ENCODE assay signal across 14 cellular contexts in the genomic region with DNA sequence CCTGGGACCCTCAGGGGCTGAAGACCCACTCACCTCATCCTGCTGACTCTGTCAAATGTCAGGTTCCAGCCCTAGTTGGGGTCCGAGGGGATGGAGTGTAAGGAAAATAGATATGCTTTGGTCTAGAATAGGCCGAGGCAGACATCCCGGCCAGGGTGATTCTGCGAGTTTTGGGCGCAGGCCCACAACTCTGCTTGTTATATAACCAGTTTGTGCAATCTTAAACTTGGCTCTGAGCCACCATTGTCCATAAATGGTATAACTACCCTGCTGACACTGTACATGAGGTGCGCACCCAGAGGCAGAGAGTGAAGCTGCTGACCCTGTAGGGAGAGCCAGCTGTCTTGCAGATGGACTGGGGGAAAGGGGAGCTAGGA.
A peak's percentile ranks its signal among the peaks of the same experiment; 100 is the strongest.
DNase-seq lines count a peak whose midpoint lies in the region; ATAC-seq and TF ChIP-seq lines count a peak whose summit lies in the region.
"Had no signal": no experiment of that assay in that cellular context is flagged by ENCODE, and none has a peak within 500 bp of the region (broad histone marks: within the 10 kb centered on the region; RNA-seq: fewer than 3 reads in every experiment).

No MANE protein-coding gene starts in this region.

- no peak for ATAC-seq in activated CD4-positive, CD25-positive, alpha-beta regulatory T cell treated with anti-CD3 and anti-CD28 coated beads, Interleukin-2, amount 50 U/mL, for 24 hours

- H3K9me3 Mint-ChIP-seq in chondrocyte (ENCODE audit: low read depth): peaks cover 2% of the 10 kb centered on the region
- H3K9me3 Mint-ChIP-seq: activated B cell treated with CpG ODN at 0.5 μM for 24 hours had no signal

- H3K27me3 Mint-ChIP-seq in chondrocyte (ENCODE audit: low read depth): peaks cover 4% of the 10 kb centered on the region
- H3K27me3 Mint-ChIP-seq: activated B cell treated with CpG ODN at 0.5 μM for 24 hours; activated naive CD8-positive, alpha-beta T cell treated with anti-CD3 and anti-CD28 coated beads, Interleukin-2, amount 10 ng/mL, durations not matched to agents 7 days and 5 days had no signal

- no peak overlapping the region for H3K27ac Mint-ChIP-seq in chondrocyte (ENCODE audit: unreplicated experiment)
- H3K27ac Mint-ChIP-seq: activated B cell treated with CpG ODN at 0.5 μM for 24 hours; activated naive CD8-positive, alpha-beta T cell treated with anti-CD3 and anti-CD28 coated beads, Interleukin-2, amount 10 ng/mL, durations not matched to agents 7 days and 5 days had no signal

- no peaks in the 10 kb centered on the region for H3K36me3 Mint-ChIP-seq in chondrocyte (ENCODE audit: low read depth)
- H3K36me3 Mint-ChIP-seq: activated naive CD8-positive, alpha-beta T cell treated with anti-CD3 and anti-CD28 coated beads, Interleukin-2, amount 10 ng/mL, durations not matched to agents 7 days and 5 days had no signal

- TF ChIP-seq CTCF in chondrocyte (IDR thresholded peaks at IDR 0.05) (peak; percentile 5), retinal pigment epithelial cell (conservative IDR thresholded peaks at IDR 0.05; ENCODE audit: low read depth, low read length) (no peak)

- peak; percentile 96 for DNase-seq in NCI-H345 (lab: John Stamatoyannopoulos, UW)
- DNase-seq in NCI-H345 treated with DMSO at 0.1 percent for 48 hours (lab: John Stamatoyannopoulos, UW; ENCODE audit: unreplicated experiment): no peak
- DNase-seq in NCI-H2196 (lab: John Stamatoyannopoulos, UW; ENCODE audit: unreplicated experiment): peak; percentile 62
- DNase-seq in chondrocyte (ENCODE audit: low spot score): no peak
- peak; percentile 8 for DNase-seq in retinal pigment epithelial cell (ENCODE audit: low read depth)
- DNase-seq in putamen (ENCODE audit: low spot score): no peak
- no peak for DNase-seq in activated CD8-positive, alpha-beta memory T cell treated with anti-CD3 and anti-CD28 coated beads, Interleukin-2, amount 50 U/mL, for 48 hours
- DNase-seq: activated B cell treated with CpG ODN at 0.5 μM for 24 hours; activated naive CD8-positive, alpha-beta T cell treated with anti-CD3 and anti-CD28 coated beads, Interleukin-2, amount 10 ng/mL, durations not matched to agents 7 days and 5 days; Kasumi-1; NCI-H2227 treated with DMSO at 0.1 percent for 48 hours; stimulated activated CD8-positive, alpha-beta memory T cell treated with anti-CD3 and anti-CD28 coated beads, Interleukin-4, amount 100 ng/mL, for 48 hours had no signal

- H3K4me3 Mint-ChIP-seq in chondrocyte (ENCODE audit: unreplicated experiment): no peak overlapping the region
- H3K4me3 Mint-ChIP-seq: activated B cell treated with CpG ODN at 0.5 μM for 24 hours; activated naive CD8-positive, alpha-beta T cell treated with anti-CD3 and anti-CD28 coated beads, Interleukin-2, amount 10 ng/mL, durations not matched to agents 7 days and 5 days had no signal

- H3K4me3 ChIP-seq in retinal pigment epithelial cell (ENCODE audit: low read length): no peak overlapping the region
- H3K4me3 ChIP-seq: SJSA1 had no signal

- no peaks in the 10 kb centered on the region for H3K4me1 Mint-ChIP-seq in chondrocyte (ENCODE audit: low read depth)
- H3K4me1 Mint-ChIP-seq: activated B cell treated with CpG ODN at 0.5 μM for 24 hours; activated naive CD8-positive, alpha-beta T cell treated with anti-CD3 and anti-CD28 coated beads, Interleukin-2, amount 10 ng/mL, durations not matched to agents 7 days and 5 days had no signal

Comparison
In these comparisons a context has a peak if more than half of its experiments do, and no peak if none do; other contexts are left out.
1. DNase-seq: peak in NCI-H345 (single experiment), NCI-H2196 (single experiment) and retinal pigment epithelial cell (single experiment); none in NCI-H345 treated with DMSO at 0.1 percent for 48 hours (single experiment), chondrocyte (single experiment), putamen (single experiment) and activated CD8-positive, alpha-beta memory T cell treated with anti-CD3 and anti-CD28 coated beads, Interleukin-2, amount 50 U/mL, for 48 hours (single experiment).